12 cellular contexts compared by ENCODE assay signal in the genomic region with DNA sequence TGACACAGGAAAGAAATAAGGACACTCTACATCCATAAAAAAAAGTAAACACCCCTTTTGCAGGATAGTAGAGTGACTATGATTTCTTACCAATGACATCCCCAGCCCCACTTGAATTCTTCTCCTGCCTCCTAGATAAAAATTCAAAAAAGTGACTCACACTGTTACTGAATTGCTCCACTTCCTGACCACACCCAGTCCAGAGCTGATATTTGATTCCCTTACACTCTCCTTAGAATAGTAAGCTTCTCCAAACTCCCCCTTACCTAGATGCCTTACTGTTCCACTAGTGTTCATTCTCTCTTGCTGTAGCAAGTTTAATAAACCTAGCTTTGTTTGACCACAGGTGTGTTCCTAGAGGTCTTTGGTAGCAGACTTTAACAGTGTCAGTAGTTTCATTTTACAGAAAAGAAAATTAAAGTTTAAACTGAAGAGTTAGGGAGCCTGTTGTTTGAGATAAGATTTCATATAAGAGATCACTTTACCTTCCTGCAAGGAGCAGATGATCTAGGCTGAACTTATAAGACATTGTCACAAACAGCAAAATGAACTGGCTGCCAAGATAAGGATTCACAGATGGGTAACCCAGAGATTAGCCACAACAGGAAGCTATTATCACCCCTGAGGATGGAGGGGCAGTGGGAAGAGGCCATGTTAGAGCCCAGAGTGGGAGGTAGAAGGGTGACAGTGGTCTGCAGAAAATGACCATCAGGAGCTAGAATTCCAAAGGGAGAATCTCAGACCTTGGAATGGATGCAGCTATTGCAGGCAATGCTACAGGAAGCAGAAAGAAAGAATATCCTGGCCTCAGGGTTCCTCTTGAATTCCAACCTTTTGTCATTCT. TPM values are rescaled to one million over a fixed set of nuclear protein-coding genes. Genes with fewer than 3 reads are reported as not detected.
A peak's percentile ranks its signal among the peaks of the same experiment; 100 is the strongest.
DNase-seq lines count a peak whose midpoint lies in the region; ATAC-seq, FAIRE-seq and TF ChIP-seq lines count a peak whose summit lies in the region.
"Had no signal": no experiment of that assay in that cellular context is flagged by ENCODE, and none has a peak within 500 bp of the region (broad histone marks: within the 10 kb centered on the region; RNA-seq: fewer than 3 reads in every experiment).

No MANE protein-coding gene starts in this region.

- no peak for TF ChIP-seq CTCF in coronary artery (IDR thresholded peaks at IDR 0.05)

- no peaks in the 10 kb centered on the region for H3K79me2 ChIP-seq in ACC112 (ENCODE audit: control insufficient read depth, insufficient read depth, low read length, unreplicated experiment)

- no peak for TF ChIP-seq POLR2A in H54 (IDR thresholded peaks at IDR 0.05; ENCODE audit: low read depth, low read length)
- TF ChIP-seq POLR2A in erythroblast (IDR thresholded peaks at IDR 0.05; ENCODE audit: low read length): no peak

- peak overlapping the region; percentile 87 for H2AFZ ChIP-seq in ACC112 (ENCODE audit: low read length, unreplicated experiment)

- peaks cover 22% of the 10 kb centered on the region for H3K4me1 ChIP-seq in ACC112 (ENCODE audit: control insufficient read depth, insufficient read depth, low read length, unreplicated experiment)
- peaks cover 5% of the 10 kb centered on the region for H3K4me1 ChIP-seq in effector memory CD4-positive, alpha-beta T cell (ENCODE audit: control insufficient read depth, insufficient read depth, low read length, poor library complexity, severe bottlenecking)
- H3K4me1 ChIP-seq: uterus had no signal

- H3K27ac ChIP-seq in ACC112 (ENCODE audit: low read depth, low read length): peak overlapping the region; percentile 61
- no peak overlapping the region for H3K27ac ChIP-seq in coronary artery
- H3K27ac ChIP-seq in effector memory CD4-positive, alpha-beta T cell (ENCODE audit: insufficient read depth, low read length, poor library complexity, severe bottlenecking): no peak overlapping the region
- H3K27ac ChIP-seq: lower lobe of right lung, uterus had no signal

- no peaks in the 10 kb centered on the region for H3K27me3 ChIP-seq in ACC112 (ENCODE audit: insufficient read depth, low read length)
- no peaks in the 10 kb centered on the region for H3K27me3 ChIP-seq in effector memory CD4-positive, alpha-beta T cell (replicated peaks; ENCODE audit: control insufficient read depth, insufficient read depth, low read length, poor library complexity, severe bottlenecking)

- H3K4me3 ChIP-seq in ACC112 (ENCODE audit: low read depth, low read length) (peak overlapping the region; percentile 57; the same call in 1 of the 2 replicates), coronary artery (no peak overlapping the region)
- H3K4me3 ChIP-seq in effector memory CD4-positive, alpha-beta T cell (ENCODE audit: insufficient read depth, low read depth, low read length, poor library complexity, severe bottlenecking): no peak overlapping the region
- H3K4me3 ChIP-seq: lower lobe of right lung, uterus had no signal

- no peaks in the 10 kb centered on the region for H3K36me3 ChIP-seq in ACC112 (ENCODE audit: insufficient read depth, low read length)
- H3K36me3 ChIP-seq in effector memory CD4-positive, alpha-beta T cell (ENCODE audit: control insufficient read depth, insufficient read depth, low read length): no peaks in the 10 kb centered on the region
- H3K36me3 ChIP-seq: lower lobe of right lung, uterus had no signal

- DNase-seq in H54 (ENCODE audit: insufficient read length, low spot score) (no peak), RPMI7951 (ENCODE audit: low read depth) (peak; percentile 85), erythroblast (lab: John Stamatoyannopoulos, UW) (peak; percentile 73 to 85), coronary artery (ENCODE audit: low spot score) (no peak)
- DNase-seq in effector memory CD4-positive, alpha-beta T cell: no peak
- DNase-seq: lower lobe of right lung, NCI-H187, uterus had no signal

- no peaks in the 10 kb centered on the region for H3K9me3 ChIP-seq in effector memory CD4-positive, alpha-beta T cell (ENCODE audit: control insufficient read depth, low read length)
- H3K9me3 ChIP-seq: lower lobe of right lung, uterus had no signal

- peak; percentile 89 for FAIRE-seq in H54 (lab: Jason Lieb, UNC)
- FAIRE-seq: G401.6 had no signal

- ATAC-seq in GM19351 (IDR thresholded peaks at IDR 0.05; ENCODE audit: unreplicated experiment) (no peak), HG02759 (IDR thresholded peaks at IDR 0.05; ENCODE audit: unreplicated experiment) (no peak)
- ATAC-seq: lower lobe of right lung had no signal

RNA-seq across cellular contexts. Expression of gene BTN3A2, which starts 28.4 kb away (rescaled TPM):
- 4.8 and 6.5 TPM in 2 replicates for total RNA-seq in RPMI7951 (2014; rRNA removed; shearing (Covaris generic))

RNA-seq across cellular contexts. Expression of gene BTN2A2, which starts 46.3 kb away (rescaled TPM):
- total RNA-seq in RPMI7951 (2014; rRNA removed; shearing (Covaris generic)): 10.6 and 13.5 TPM in 2 replicates

Comparison
In these comparisons a context has a peak if more than half of its experiments do, and no peak if none do; other contexts are left out.
1. DNase-seq: peak in RPMI7951 (single experiment) and erythroblast (2 of 2); none in H54 (single experiment), coronary artery (single experiment) and effector memory CD4-positive, alpha-beta T cell (0 of 3).